In genomic region chr12:108136697-108137096, GRCh38 we compare ENCODE assay signal across 31 cellular contexts. TPM values are rescaled to one million over a fixed set of nuclear protein-coding genes. Genes with fewer than 3 reads are reported as not detected.
"Had no signal": no experiment of that assay in that cellular context is flagged by ENCODE, and none has a peak within 500 bp of the region (broad histone marks: within the 10 kb centered on the region; RNA-seq: fewer than 3 reads in every experiment).

No MANE protein-coding gene starts in this region.

- H3K4me1 Mint-ChIP-seq: activated T-helper 17 cell treated with anti-CD3 and anti-CD28 coated beads, Interleukin-2, amount 50 U/mL, for 72 hours had no signal

- H3K4me3 ChIP-seq: gastrocnemius medialis, heart left ventricle had no signal

- H3K9me3 Mint-ChIP-seq: activated CD8-positive, alpha-beta T cell treated with anti-CD3 and anti-CD28 coated beads for 36 hours; activated T-cell treated with anti-CD3 and anti-CD28 coated beads, Interleukin-2, amount 50 U/mL, for 4 hours; activated T-helper 17 cell treated with anti-CD3 and anti-CD28 coated beads, Interleukin-2, amount 50 U/mL, for 72 hours; effector memory CD8-positive, alpha-beta T cell had no signal

- H3K36me3 Mint-ChIP-seq: activated naive CD8-positive, alpha-beta T cell had no signal

- ATAC-seq: activated CD8-positive, alpha-beta T cell treated with anti-CD3 and anti-CD28 coated beads for 36 hours; activated T-cell treated with anti-CD3 and anti-CD28 coated beads, Interleukin-2, amount 50 U/mL, for 4 hours; activated T-helper 17 cell treated with anti-CD3 and anti-CD28 coated beads, Interleukin-2, amount 50 U/mL, for 72 hours; effector memory CD8-positive, alpha-beta T cell; foreskin keratinocyte; gastrocnemius medialis; heart left ventricle had no signal

- H3K4me3 Mint-ChIP-seq: activated CD8-positive, alpha-beta T cell treated with anti-CD3 and anti-CD28 coated beads for 36 hours; activated naive CD8-positive, alpha-beta T cell; activated T-cell treated with anti-CD3 and anti-CD28 coated beads, Interleukin-2, amount 50 U/mL, for 4 hours; activated T-helper 17 cell treated with anti-CD3 and anti-CD28 coated beads, Interleukin-2, amount 50 U/mL, for 72 hours; effector memory CD8-positive, alpha-beta T cell had no signal

- DNase-seq: activated CD4-positive, alpha-beta T cell treated with anti-CD3 and anti-CD28 coated beads for 1 hour; activated CD4-positive, alpha-beta T cell treated with anti-CD3 and anti-CD28 coated beads for 4 hours; activated CD4-positive, alpha-beta T cell treated with anti-CD3 and anti-CD28 coated beads, Interleukin-2, amount 50 U/mL, for 1 hour; activated CD4-positive, alpha-beta T cell treated with anti-CD3 and anti-CD28 coated beads, Interleukin-2, amount 50 U/mL, for 48 hours; activated CD8-positive, alpha-beta memory T cell treated with anti-CD3 and anti-CD28 coated beads for 24 hours; activated CD8-positive, alpha-beta T cell treated with anti-CD3 and anti-CD28 coated beads for 36 hours; activated effector memory CD4-positive, alpha-beta T cell treated with Interleukin-2 at 50 U/mL for 16 hours; activated gamma-delta T cell treated with Interleukin-2 at 50 U/mL for 16 hours; activated naive CD4-positive, alpha-beta T cell treated with anti-CD3 and anti-CD28 coated beads, Interleukin-2, amount 50 U/mL, for 16 hours; activated naive CD4-positive, alpha-beta T cell treated with Interleukin-2 at 50 U/mL for 16 hours; activated T-cell treated with anti-CD3 and anti-CD28 coated beads, Interleukin-2, amount 50 U/mL, for 4 hours; amniotic stem cell; anterior cingulate cortex; brain microvascular endothelial cell; cortex of kidney; dermis blood vessel endothelial cell; effector CD4-positive, alpha-beta T cell; effector memory CD8-positive, alpha-beta T cell; foreskin keratinocyte; gastrocnemius medialis; glutamatergic neuron; heart left ventricle; T-helper 2 cell had no signal

- H3K9me3 ChIP-seq: gastrocnemius medialis, heart left ventricle had no signal

- FAIRE-seq: astrocyte, colon, endometrium, endothelial cell of umbilical vein had no signal

- H3K27me3 ChIP-seq: brain microvascular endothelial cell, foreskin keratinocyte had no signal

- H3K27ac ChIP-seq: brain microvascular endothelial cell, epithelial cell of prostate, foreskin keratinocyte, gastrocnemius medialis, heart left ventricle had no signal

- H3K4me1 ChIP-seq: foreskin keratinocyte, gastrocnemius medialis had no signal

- H3K36me3 ChIP-seq: brain microvascular endothelial cell, gastrocnemius medialis, heart left ventricle had no signal

- H3K27ac Mint-ChIP-seq: activated CD8-positive, alpha-beta T cell treated with anti-CD3 and anti-CD28 coated beads for 36 hours; activated naive CD8-positive, alpha-beta T cell; activated T-helper 17 cell treated with anti-CD3 and anti-CD28 coated beads, Interleukin-2, amount 50 U/mL, for 72 hours; effector memory CD8-positive, alpha-beta T cell had no signal

RNA-seq across cellular contexts. Expression of gene WSCD2, which starts 7.6 kb away (rescaled TPM):
- total RNA-seq: activated CD8-positive, alpha-beta T cell treated with anti-CD3 and anti-CD28 coated beads for 36 hours; activated T-cell treated with anti-CD3 and anti-CD28 coated beads, Interleukin-2, amount 50 U/mL, for 4 hours; activated T-helper 17 cell treated with anti-CD3 and anti-CD28 coated beads, Interleukin-2, amount 50 U/mL, for 72 hours; dermis blood vessel endothelial cell; endothelial cell of umbilical vein; foreskin keratinocyte; T-helper 1 cell treated with Interleukin-12 subunit alpha and Interleukin-12 subunit beta and Interleukin-4 antibody, amounts not matched to agents 30 ng/mL and 1 ng/mL, for 36 hours had no signal
